In genomic region chr10:132388901-132389630, GRCh38 we compare ENCODE assay signal across 8 cellular contexts. TPM values are rescaled to one million over a fixed set of nuclear protein-coding genes. Genes with fewer than 3 reads are reported as not detected.
DNase-seq lines count a peak whose midpoint lies in the region; ATAC-seq and TF ChIP-seq lines count a peak whose summit lies in the region.
"Had no signal": no experiment of that assay in that cellular context is flagged by ENCODE, and none has a peak within 500 bp of the region (broad histone marks: within the 10 kb centered on the region; RNA-seq: fewer than 3 reads in every experiment).

No MANE protein-coding gene starts in this region.

- H4K8ac ChIP-seq in IMR-90 (ENCODE audit: low read depth in 2 of 2, low read length in 2 of 2) = no peak overlapping the region

- H3K23ac ChIP-seq in IMR-90 (ENCODE audit: low read depth, low read length) = no peak overlapping the region

- peak overlapping the region; percentile 81 for H2AK9ac ChIP-seq in IMR-90 (replicated peaks; ENCODE audit: low read depth, low read length, poor library complexity)

- 25% methylated on average over 3 of the region's 25 CpGs; no CpG with 5 or more reads in 1 of the 2 experiments for WGBS in IMR-90 (ENCODE audit: extremely low coverage in 2 of 2, insufficient read length in 1 of 2), 2 experiments
- 19 to 33% (median 26%) methylated on average over 21 to 25 of the region's 25 CpGs for WGBS in psoas muscle, 3 donors

- ATAC-seq in IMR-90 (ENCODE audit: low read depth) (no peak), esophagus mucosa (peak; percentile 5), psoas muscle (peak; percentile 33 to 64 (median 44)), HG03342 (IDR thresholded peaks at IDR 0.05; ENCODE audit: unreplicated experiment) (no peak)

- H3K9ac ChIP-seq in IMR-90 (ENCODE audit: low read depth, low read length) = no peak overlapping the region

- DNase-seq in GM10248 (ENCODE audit: extremely low spot score) (peak; percentile 60), IMR-90 (no peak), psoas muscle (peak; percentile 64 to 67), mucosa of gallbladder (ENCODE audit: low spot score) (no peak), D341Med (ENCODE audit: low spot score) (no peak)

- CTCF ChIA-PET in GM10248 (lab: Yijun Ruan, JAX) = no interaction called here
- CTCF ChIA-PET in IMR-90 (lab: Yijun Ruan, JAX) = no interaction called here

- H3K4me2 ChIP-seq in IMR-90 (ENCODE audit: low read depth, low read length) = no peak overlapping the region
- H3K4me2 ChIP-seq: smooth muscle cell had no signal

- POLR2A ChIA-PET in GM10248 (lab: Yijun Ruan, JAX) = no interaction called here
- POLR2A ChIA-PET in IMR-90 (lab: Charles Lee; ENCODE audit: unreplicated experiment) = no interaction called here

- H3K4me1 ChIP-seq in IMR-90 (ENCODE audit: control insufficient read depth, insufficient read depth, low read length) (peaks cover 10% of the 10 kb centered on the region), psoas muscle (peaks cover 5% of the 10 kb centered on the region)

- TF ChIP-seq CTCF in GM10248 (IDR thresholded peaks at IDR 0.05; ENCODE audit: control extremely low read depth, extremely low read depth, low read depth, missing control alignments) (no peak), IMR-90 (conservative IDR thresholded peaks at IDR 0.05; ENCODE audit: low read depth, low read length) (no peak), psoas muscle (IDR thresholded peaks at IDR 0.05) (no peak)

- H2BK15ac ChIP-seq in IMR-90 (ENCODE audit: low read depth, low read length) = no peak overlapping the region

- no peak overlapping the region for H2BK120ac ChIP-seq in IMR-90 (ENCODE audit: low read depth, low read length)

- H3K9me3 ChIP-seq in IMR-90 (ENCODE audit: control insufficient read depth, insufficient read depth, low read length) = no peaks in the 10 kb centered on the region
- H3K9me3 ChIP-seq in psoas muscle = no peaks in the 10 kb centered on the region

- H3K27ac ChIP-seq in IMR-90 (ENCODE audit: insufficient read depth, low read length) (no peak overlapping the region), psoas muscle (no peak overlapping the region)

- H3K14ac ChIP-seq in IMR-90 (replicated peaks; ENCODE audit: low read depth, low read length) = no peak overlapping the region

- H3K56ac ChIP-seq in IMR-90 (ENCODE audit: extremely low read depth, insufficient read depth, low read length) = no peak overlapping the region

- no peak overlapping the region for H4K91ac ChIP-seq in IMR-90 (ENCODE audit: insufficient read depth, low read depth, low read length)

- no peak overlapping the region for H3K18ac ChIP-seq in IMR-90 (ENCODE audit: low read depth, low read length)

- dilution Hi-C loops in IMR-90 (cut with HindIII; ENCODE audit: low sequenced_read_pairs, unreplicated experiment) = no loop called here

- H4K5ac ChIP-seq in IMR-90 (ENCODE audit: low read depth, low read length) = no peak overlapping the region

- H2AK5ac ChIP-seq in IMR-90 (ENCODE audit: low read depth, low read length) = no peak overlapping the region

- in situ Hi-C loops in IMR-90 (cut with MboI; ENCODE audit: low sequenced_read_pairs) = no loop called here

- H3K9me1 ChIP-seq in IMR-90 (ENCODE audit: insufficient read depth, low read length) = peaks cover 11% of the 10 kb centered on the region; the same call in 1 of the 2 replicates

- intact Hi-C loops in IMR-90 (cut with micrococcal nuclease) = loop anchor here (1.0 kb wide), 1 partner anchor 64 kb away; no protein-coding TSS in a partner anchor
- intact Hi-C loops in psoas muscle (cut with DNase I) = loop anchor here in 1 of 2 donors (1.0 kb wide), 1 partner anchor 64 kb away; no protein-coding TSS in a partner anchor

- no peak overlapping the region for H2AFZ ChIP-seq in IMR-90 (replicated peaks; ENCODE audit: low read length, poor library complexity)

- H3K36me3 ChIP-seq in IMR-90 (ENCODE audit: control insufficient read depth, insufficient read depth, low read length) (no peaks in the 10 kb centered on the region), psoas muscle (ENCODE audit: insufficient read depth in 1 of 2, low read depth in 1 of 2) (no peaks in the 10 kb centered on the region)

- no peaks in the 10 kb centered on the region for H3K79me1 ChIP-seq in IMR-90 (ENCODE audit: low read depth in 1 of 2, low read length in 2 of 2)

- no peaks in the 10 kb centered on the region for H4K20me1 ChIP-seq in IMR-90 (ENCODE audit: insufficient read depth, low read length)

- H3K27me3 ChIP-seq in IMR-90 (ENCODE audit: control insufficient read depth, insufficient read depth, low read length) (peaks cover 3% of the 10 kb centered on the region; the same call in 1 of the 2 replicates), psoas muscle (ENCODE audit: insufficient read depth in 3 of 3, low read length in 2 of 3) (no peaks in the 10 kb centered on the region)

- no peak overlapping the region for H3K4ac ChIP-seq in IMR-90 (ENCODE audit: low read depth, low read length)

- BruUV-seq in IMR-90 (replicated peaks; lab: Mats Ljungman, UMichigan) = no TSS peak

- H2BK5ac ChIP-seq in IMR-90 (ENCODE audit: low read depth, low read length, poor library complexity, severe bottlenecking) = no peak overlapping the region

- TF ChIP-seq RAD21 in IMR-90 (IDR thresholded peaks at IDR 0.05; ENCODE audit: low read length) = no peak

- no peak for TF ChIP-seq POLR2A in IMR-90 (IDR thresholded peaks at IDR 0.05; ENCODE audit: low read depth, low read length)

- H2BK20ac ChIP-seq in IMR-90 (ENCODE audit: low read depth, low read length) = no peak overlapping the region

- H3K4me3 ChIP-seq in IMR-90 (ENCODE audit: insufficient read depth, low read depth, low read length) = no peak overlapping the region
- peak overlapping the region; percentile 32 for H3K4me3 ChIP-seq in psoas muscle
- H3K4me3 ChIP-seq: smooth muscle cell had no signal

TF ChIP-seq in IMR-90, 13 proteins besides CTCF, POLR2A, EP300 and RAD21:
- TF ChIP-seq CHD1 (IDR thresholded peaks at IDR 0.05; ENCODE audit: low read depth, low read length) = no peak
- TF ChIP-seq RCOR1 (IDR thresholded peaks at IDR 0.05; ENCODE audit: insufficient replicate concordance, low read length) = no peak
- no peak for TF ChIP-seq RFX5 (IDR thresholded peaks at IDR 0.05; ENCODE audit: low read depth, low read length)

RNA-seq across cellular contexts. Expression of gene PWWP2B, which starts 7.9 kb away (rescaled TPM):
- total RNA-seq in IMR-90 (2012; rRNA removed) (1.9 and 2.2 TPM in 2 replicates), esophagus mucosa (14.6 TPM), psoas muscle (10 to 100 TPM; 14.5 to 25.0 (median 21.9) TPM), mucosa of gallbladder (52.9 TPM)
- polyA plus RNA-seq in IMR-90 (2012; rRNA removed) (1.7 and 2.1 TPM in 2 replicates), psoas muscle (10 to 100 TPM; 18.6 to 35.2 (median 23.4) TPM)
- polyA plus RNA-seq in IMR-90 (2012; cell fraction: cytosol; rRNA removed) = 2.2 and 3.6 TPM in 2 replicates
- polyA plus RNA-seq in IMR-90 (2012; cell fraction: nucleus; rRNA removed; ENCODE audit: low replicate concordance) = 1.8 and 4.6 TPM in 2 replicates

RNA-seq across cellular contexts. Expression of gene LRRC27, which starts 57.1 kb away (rescaled TPM):
- 3.6 and 3.8 TPM in 2 replicates for total RNA-seq in IMR-90 (2012; rRNA removed)
- 5.0 and 5.3 TPM in 2 replicates for polyA plus RNA-seq in IMR-90 (2012; rRNA removed)
- 2.7 and 5.5 TPM in 2 replicates for polyA plus RNA-seq in IMR-90 (2012; cell fraction: cytosol; rRNA removed)
- 30.8 and 31.9 TPM in 2 replicates for polyA plus RNA-seq in IMR-90 (2012; cell fraction: nucleus; rRNA removed; ENCODE audit: low replicate concordance)
- total RNA-seq in esophagus mucosa = 3.9 TPM
- total RNA-seq in psoas muscle = 1 to 10 TPM; 2.2 to 2.9 (median 2.4) TPM
- 1 to 10 TPM; 2.3 to 8.3 (median 4.3) TPM for polyA plus RNA-seq in psoas muscle
- total RNA-seq in mucosa of gallbladder = 12.4 TPM

Comparison
In these comparisons a context has a peak if more than half of its experiments do, and no peak if none do; other contexts are left out.
1. DNase-seq: peak in GM10248 (single experiment) and psoas muscle (2 of 2); none in IMR-90 (single experiment), mucosa of gallbladder (single experiment) and D341Med (single experiment).
2. ATAC-seq: peak in esophagus mucosa (single experiment) and psoas muscle (4 of 4); none in IMR-90 (single experiment) and HG03342 (single experiment).